ENCODE assay signal across 18 cellular contexts in genomic region chr20:2815242-2815900, GRCh38. TPM values are rescaled to one million over a fixed set of nuclear protein-coding genes. Genes with fewer than 3 reads are reported as not detected.
DNase-seq lines count a peak whose midpoint lies in the region; ATAC-seq and TF ChIP-seq lines count a peak whose summit lies in the region.
"Had no signal": no experiment of that assay in that cellular context is flagged by ENCODE, and none has a peak within 500 bp of the region (broad histone marks: within the 10 kb centered on the region; RNA-seq: fewer than 3 reads in every experiment).

No MANE protein-coding gene starts in this region.

- H2BK15ac ChIP-seq in neuronal stem cell (ENCODE audit: low read length), result no peak overlapping the region

- no peak overlapping the region for H4K8ac ChIP-seq in neuronal stem cell (ENCODE audit: low read depth, low read length)

- H3K27me3 Mint-ChIP-seq in HFFc6 (ENCODE audit: insufficient read depth) (peaks cover 9% of the 10 kb centered on the region), chondrocyte (ENCODE audit: low read depth) (no peaks in the 10 kb centered on the region)

- H3K4me1 ChIP-seq in ACC112 (ENCODE audit: control insufficient read depth, insufficient read depth, low read length, unreplicated experiment), result peaks cover 36% of the 10 kb centered on the region
- H3K4me1 ChIP-seq in neuronal stem cell (ENCODE audit: control insufficient read depth in 2 of 2, insufficient read depth in 1 of 2, low read depth in 1 of 2, low read length in 2 of 2), result no peaks in the 10 kb centered on the region
- H3K4me1 ChIP-seq in tibial artery, result peaks cover 0 to 7% (median 5%) of the 10 kb centered on the region in 4 donors
- H3K4me1 ChIP-seq in body of pancreas, result no peaks in the 10 kb centered on the region
- H3K4me1 ChIP-seq: prostate gland had no signal

- H3K14ac ChIP-seq in neuronal stem cell (ENCODE audit: low read length), result no peak overlapping the region

- H3K4me3 Mint-ChIP-seq in HFFc6, result peak overlapping the region; percentile 64; the same call in 1 of the 2 replicates
- H3K4me3 Mint-ChIP-seq in chondrocyte (ENCODE audit: unreplicated experiment), result no peak overlapping the region
- H3K4me3 Mint-ChIP-seq: activated CD4-positive, alpha-beta memory T cell treated with anti-CD3 and anti-CD28 coated beads, Interleukin-2, amount 10 ng/mL, durations not matched to agents 7 days and 5 days; activated naive CD8-positive, alpha-beta T cell treated with anti-CD3 and anti-CD28 coated beads for 36 hours; brain; natural killer cell treated with Interleukin-12 subunit alpha and Interleukin-12 subunit beta and Interleukin-15 and Interleukin-18, amount 100 ng/mL, for 72 hours had no signal

- DNase-seq in HFFc6, result no peak
- DNase-seq in chondrocyte (ENCODE audit: low spot score), result no peak
- DNase-seq in neuronal stem cell (ENCODE audit: low spot score), result no peak
- no peak for DNase-seq in occipital lobe (lab: John Stamatoyannopoulos, UW)
- DNase-seq in tibial artery, result no peak
- DNase-seq in body of pancreas, result no peak
- no peak for DNase-seq in NCI-H2029 (lab: John Stamatoyannopoulos, UW)
- DNase-seq: activated CD4-positive, alpha-beta memory T cell treated with anti-CD3 and anti-CD28 coated beads, Interleukin-2, amount 10 ng/mL, durations not matched to agents 7 days and 5 days; activated naive CD8-positive, alpha-beta T cell treated with anti-CD3 and anti-CD28 coated beads for 36 hours; NCI-H1092; SIG-M5; stimulated activated CD4-positive, alpha-beta T cell treated with anti-CD3 and anti-CD28 coated beads, Interleukin-4, amount 100 ng/mL, for 4 hours had no signal

- no peak overlapping the region for H2BK120ac ChIP-seq in neuronal stem cell (ENCODE audit: low read depth, low read length)

- no peak overlapping the region for H2BK5ac ChIP-seq in neuronal stem cell (ENCODE audit: low read length)

- H3K27me3 ChIP-seq in ACC112 (ENCODE audit: insufficient read depth, low read length), result no peaks in the 10 kb centered on the region
- peaks cover 0 to 36% (median 1%) of the 10 kb centered on the region in 3 experiments for H3K27me3 ChIP-seq in neuronal stem cell (ENCODE audit: control insufficient read depth in 3 of 3, insufficient read depth in 3 of 3, low read depth in 1 of 3, low read length in 3 of 3)
- H3K27me3 ChIP-seq in tibial artery, result peaks cover 0 to 58% of the 10 kb centered on the region in 2 donors
- H3K27me3 ChIP-seq in body of pancreas, result peaks cover 0 to 2% of the 10 kb centered on the region in 2 donors

- H3K36me3 ChIP-seq in ACC112 (ENCODE audit: insufficient read depth, low read length) (no peaks in the 10 kb centered on the region), neuronal stem cell (replicated peaks in 1 of 2; ENCODE audit: control insufficient read depth in 2 of 2, insufficient read depth in 2 of 2, low read length in 2 of 2) (no peaks in the 10 kb centered on the region), tibial artery (no peaks in the 10 kb centered on the region), body of pancreas (replicated peaks in 1 of 2; ENCODE audit: insufficient read depth in 1 of 2, low read depth in 2 of 2) (no peaks in the 10 kb centered on the region)
- H3K36me3 ChIP-seq: prostate gland had no signal

- H3K9me3 ChIP-seq in neuronal stem cell (replicated peaks in 1 of 2; ENCODE audit: control insufficient read depth in 2 of 2, insufficient read depth in 1 of 2, low read depth in 1 of 2, low read length in 2 of 2), result peaks cover 0 to 10% of the 10 kb centered on the region in 2 donors
- peaks cover 0 to 13% (median 8%) of the 10 kb centered on the region in 3 donors for H3K9me3 ChIP-seq in tibial artery
- no peaks in the 10 kb centered on the region for H3K9me3 ChIP-seq in body of pancreas
- H3K9me3 ChIP-seq: prostate gland had no signal

- intact Hi-C loops in tibial artery (cut with DNase I; ENCODE audit: low total_unique reads) (no loop called here), body of pancreas (cut with DNase I) (no loop called here)

- H3K27ac Mint-ChIP-seq in HFFc6, result peak overlapping the region; percentile 82
- H3K27ac Mint-ChIP-seq in chondrocyte (ENCODE audit: unreplicated experiment), result peak overlapping the region; percentile 77
- H3K27ac Mint-ChIP-seq: activated CD4-positive, alpha-beta memory T cell treated with anti-CD3 and anti-CD28 coated beads, Interleukin-2, amount 10 ng/mL, durations not matched to agents 7 days and 5 days; activated naive CD8-positive, alpha-beta T cell treated with anti-CD3 and anti-CD28 coated beads for 36 hours; natural killer cell treated with Interleukin-12 subunit alpha and Interleukin-12 subunit beta and Interleukin-15 and Interleukin-18, amount 100 ng/mL, for 72 hours had no signal

- H3K4ac ChIP-seq in neuronal stem cell (ENCODE audit: low read length), result no peak overlapping the region

- H3K27ac ChIP-seq in ACC112 (ENCODE audit: low read depth, low read length) (peak overlapping the region; percentile 8; the same call in 1 of the 2 replicates), neuronal stem cell (replicated peaks; ENCODE audit: low read length) (no peak overlapping the region), tibial artery (no peak overlapping the region), body of pancreas (no peak overlapping the region)
- H3K27ac ChIP-seq: KMS-11, prostate gland had no signal

- H3K9me3 Mint-ChIP-seq in HFFc6 (peaks cover 24% of the 10 kb centered on the region), chondrocyte (ENCODE audit: low read depth) (peaks cover 15% of the 10 kb centered on the region)

- no peak overlapping the region for H3K4me2 ChIP-seq in neuronal stem cell (ENCODE audit: insufficient read depth, low read length, poor library complexity, severe bottlenecking)
- H3K4me2 ChIP-seq: KMS-11 had no signal

- H2BK12ac ChIP-seq in neuronal stem cell (ENCODE audit: low read length), result peak overlapping the region; percentile 79

- H3K9ac ChIP-seq in neuronal stem cell (ENCODE audit: low read depth, low read length, poor library complexity), result no peak overlapping the region
- H3K9ac ChIP-seq: KMS-11 had no signal

- peak overlapping the region; percentile 35 for H2AK5ac ChIP-seq in neuronal stem cell (ENCODE audit: low read depth, low read length)

- H3K79me1 ChIP-seq in neuronal stem cell (ENCODE audit: low read depth, low read length), result no peaks in the 10 kb centered on the region

- TF ChIP-seq CTCF in HFFc6 (IDR thresholded peaks at IDR 0.05), result no peak
- TF ChIP-seq CTCF in chondrocyte (IDR thresholded peaks at IDR 0.05), result no peak
- no peak for TF ChIP-seq CTCF in tibial artery (IDR thresholded peaks at IDR 0.05)
- TF ChIP-seq CTCF in body of pancreas (IDR thresholded peaks at IDR 0.05), result no peak

- no peak for TF ChIP-seq POLR2A in body of pancreas (IDR thresholded peaks at IDR 0.05)

- peak overlapping the region; percentile 24 for H3K18ac ChIP-seq in neuronal stem cell (ENCODE audit: low read length)

- H3K79me2 ChIP-seq in ACC112 (ENCODE audit: control insufficient read depth, insufficient read depth, low read length, unreplicated experiment), result no peaks in the 10 kb centered on the region

- H3K4me3 ChIP-seq in ACC112 (ENCODE audit: low read depth, low read length) (no peak overlapping the region), neuronal stem cell (ENCODE audit: low read length in 2 of 2) (no peak overlapping the region), tibial artery (no peak overlapping the region), body of pancreas (no peak overlapping the region)
- H3K4me3 ChIP-seq: prostate gland had no signal

- peaks cover 40% of the 10 kb centered on the region for H3K4me1 Mint-ChIP-seq in HFFc6 (ENCODE audit: low read depth)
- peaks cover 33% of the 10 kb centered on the region for H3K4me1 Mint-ChIP-seq in chondrocyte (ENCODE audit: low read depth)
- H3K4me1 Mint-ChIP-seq: activated naive CD8-positive, alpha-beta T cell treated with anti-CD3 and anti-CD28 coated beads for 36 hours had no signal

- H3K23ac ChIP-seq in neuronal stem cell (ENCODE audit: low read depth, low read length, poor library complexity), result no peak overlapping the region

- no peak overlapping the region for H4K91ac ChIP-seq in neuronal stem cell (ENCODE audit: low read depth, low read length, poor library complexity)

- no peak overlapping the region for H2AFZ ChIP-seq in ACC112 (ENCODE audit: low read length, unreplicated experiment)
- no peak overlapping the region for H2AFZ ChIP-seq in neuronal stem cell (ENCODE audit: low read length)

- H3K36me3 Mint-ChIP-seq in HFFc6 (ENCODE audit: low read depth) (no peaks in the 10 kb centered on the region), chondrocyte (ENCODE audit: low read depth) (peaks cover 9% of the 10 kb centered on the region)

- WGBS in neuronal stem cell (ENCODE audit: extremely low coverage in 2 of 2, insufficient read length in 2 of 2, insufficient replicate concordance in 1 of 2), 2 donors, result no CpG with 5 or more reads among the region's 8 CpGs
- 88 to 93% methylated on average over 7 to 8 of the region's 8 CpGs for WGBS in body of pancreas, 2 donors

- ATAC-seq in body of pancreas, result no peak

RNA-seq across cellular contexts. Expression of gene C20orf141, which starts 0.6 kb away (rescaled TPM):
- not detected for total RNA-seq in HFFc6 (2021; fragmentation: NEBNext Ultra II Directional; extraction: Animal tissue kit (Norgen Biotek cat#: 25700))
- total RNA-seq in chondrocyte (not detected in 3 replicates), occipital lobe (not detected), body of pancreas (not detected)
- not detected for polyA plus RNA-seq in neuronal stem cell (2013, experiment 1 of 2)
- not detected for polyA plus RNA-seq in neuronal stem cell (2013, experiment 2 of 2)
- total RNA-seq: activated CD4-positive, alpha-beta memory T cell treated with anti-CD3 and anti-CD28 coated beads, Interleukin-2, amount 10 ng/mL, durations not matched to agents 7 days and 5 days; activated naive CD8-positive, alpha-beta T cell treated with anti-CD3 and anti-CD28 coated beads for 36 hours; natural killer cell treated with Interleukin-12 subunit alpha and Interleukin-12 subunit beta and Interleukin-15 and Interleukin-18, amount 100 ng/mL, for 72 hours; T-helper 2 cell treated with Interferon-gamma antibody and Interleukin-4, amounts not matched to agents 100 ng/mL and 5 ng/mL, for 36 hours had no signal

RNA-seq across cellular contexts. Expression of gene TMEM239, which starts 0.8 kb away (rescaled TPM):
- total RNA-seq in HFFc6 (2021; fragmentation: NEBNext Ultra II Directional; extraction: Animal tissue kit (Norgen Biotek cat#: 25700)), result not detected
- total RNA-seq in chondrocyte (not detected in 3 replicates), occipital lobe (not detected), body of pancreas (not detected)
- polyA plus RNA-seq in neuronal stem cell (2013, experiment 1 of 2), result not detected
- not detected for polyA plus RNA-seq in neuronal stem cell (2013, experiment 2 of 2)
- total RNA-seq: activated CD4-positive, alpha-beta memory T cell treated with anti-CD3 and anti-CD28 coated beads, Interleukin-2, amount 10 ng/mL, durations not matched to agents 7 days and 5 days; activated naive CD8-positive, alpha-beta T cell treated with anti-CD3 and anti-CD28 coated beads for 36 hours; natural killer cell treated with Interleukin-12 subunit alpha and Interleukin-12 subunit beta and Interleukin-15 and Interleukin-18, amount 100 ng/mL, for 72 hours; prostate gland; T-helper 2 cell treated with Interferon-gamma antibody and Interleukin-4, amounts not matched to agents 100 ng/mL and 5 ng/mL, for 36 hours had no signal

RNA-seq across cellular contexts. Expression of gene CPXM1, which starts 14.9 kb away (rescaled TPM):
- total RNA-seq in HFFc6 (2021; fragmentation: NEBNext Ultra II Directional; extraction: Animal tissue kit (Norgen Biotek cat#: 25700)), result under 1 TPM in 1 of 6 experiments, not detected in 5; 0.10 TPM
- total RNA-seq in chondrocyte (6.2 to 6.4 TPM (median 6.3 TPM) in 3 replicates), occipital lobe (7.8 TPM), body of pancreas (1 to 10 TPM; 2.3 to 4.9 TPM)
- 100 TPM for polyA plus RNA-seq in neuronal stem cell (2013, experiment 1 of 2)
- 97.5 TPM for polyA plus RNA-seq in neuronal stem cell (2013, experiment 2 of 2)

RNA-seq across cellular contexts. Expression of gene PCED1A, which starts 25.1 kb away (rescaled TPM):
- 10 to 100 TPM; 22.0 to 24.8 (median 23.8) TPM for total RNA-seq in HFFc6 (2021; fragmentation: NEBNext Ultra II Directional; extraction: Animal tissue kit (Norgen Biotek cat#: 25700))
- total RNA-seq in chondrocyte (34.0 to 45.8 TPM (median 37.3 TPM) in 3 replicates), occipital lobe (22.0 TPM), body of pancreas (10 to 100 TPM; 26.5 to 48.1 TPM)
- polyA plus RNA-seq in neuronal stem cell (2013, experiment 1 of 2), result 61.0 TPM
- 61.2 TPM for polyA plus RNA-seq in neuronal stem cell (2013, experiment 2 of 2)

RNA-seq across cellular contexts. Expression of gene VPS16, which starts 25.2 kb away (rescaled TPM):
- 10 to 100 TPM; 30.6 to 36.3 (median 35.2) TPM for total RNA-seq in HFFc6 (2021; fragmentation: NEBNext Ultra II Directional; extraction: Animal tissue kit (Norgen Biotek cat#: 25700))
- total RNA-seq in chondrocyte (29.9 to 40.7 TPM (median 32.7 TPM) in 3 replicates), occipital lobe (51.3 TPM), body of pancreas (10 to 100 TPM; 21.3 to 25.4 TPM)
- 19.8 TPM for polyA plus RNA-seq in neuronal stem cell (2013, experiment 1 of 2)
- polyA plus RNA-seq in neuronal stem cell (2013, experiment 2 of 2), result 18.6 TPM
